In genomic region chr2:25728559-25728958, GRCh38 we compare ENCODE assay signal across 34 cellular contexts.
"Had no signal": no experiment of that assay in that cellular context is flagged by ENCODE, and none has a peak within 500 bp of the region (broad histone marks: within the 10 kb centered on the region; RNA-seq: fewer than 3 reads in every experiment).

No MANE protein-coding gene starts in this region.

- DNase-seq: Karpas-422, Kasumi-1, MG63, MM.1S, MV-4-11, NCI-H1048, NCI-H1092, NCI-H1092 treated with DMSO at 0.1 percent for 48 hours, NCI-H1105, NCI-H1105 treated with DMSO at 0.1 percent for 48 hours, NCI-H1417, NCI-H1417 treated with DMSO at 0.1 percent for 48 hours, NCI-H1436, NCI-H1436 treated with DMSO at 0.1 percent for 48 hours, NCI-H146, NCI-H1694, NCI-H1694 treated with DMSO at 0.1 percent for 48 hours, NCI-H187, NCI-H187 treated with DMSO at 0.1 percent for 48 hours, NCI-H1930, NCI-H2029, NCI-H2029 treated with DMSO at 0.1 percent for 48 hours, NCI-H2081, NCI-H2081 treated with DMSO at 0.1 percent for 48 hours, NCI-H2107, NCI-H2171, NCI-H2171 treated with DMSO at 0.1 percent for 48 hours, NCI-H2227 treated with DMSO at 0.1 percent for 48 hours, NCI-H226, NCI-H345, NCI-H446, NCI-H446 treated with DMSO at 0.1 percent for 48 hours, NCI-H510A, NCI-H510A treated with DMSO at 0.1 percent for 48 hours had no signal
